ENCODE assay signal across 1 cellular context in the genomic region with DNA sequence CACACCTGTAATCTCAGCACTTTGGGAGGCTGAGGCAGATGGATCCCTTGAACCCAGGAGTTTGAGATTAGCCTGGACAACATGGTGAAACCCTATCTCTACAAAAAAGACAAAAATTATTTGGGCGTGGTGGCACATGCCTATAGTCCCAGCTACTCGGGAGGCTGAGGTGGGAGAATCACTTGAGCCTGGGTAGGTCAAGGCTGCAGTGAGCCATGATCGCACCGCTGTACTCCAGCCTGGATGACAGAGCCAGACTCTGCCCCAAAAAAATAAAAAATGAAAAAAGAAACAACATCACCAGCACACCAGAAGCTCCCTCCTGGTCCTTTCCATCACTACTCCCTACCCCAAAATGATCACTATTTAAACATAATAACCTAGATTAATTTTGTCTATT.
TF ChIP-seq lines count a peak whose summit lies in the region.

No MANE protein-coding gene starts in this region.

TF ChIP-seq in HCT116, 20 proteins besides CTCF, POLR2A, EP300 and RAD21 (continued from another document):
- TF ChIP-seq REST (IDR thresholded peaks at IDR 0.05; ENCODE audit: low read depth) (no peak), ATF3 (IDR thresholded peaks at IDR 0.05) (no peak), POLR2AphosphoS5 (IDR thresholded peaks at IDR 0.05; ENCODE audit: low read depth, low read length) (no peak), EZH2phosphoT487 (IDR thresholded peaks at IDR 0.05; ENCODE audit: borderline replicate concordance) (no peak), CEBPB (IDR thresholded peaks at IDR 0.05; ENCODE audit: low read depth) (no peak), FOSL1 (IDR thresholded peaks at IDR 0.05; ENCODE audit: low read depth) (no peak), CBX3 (IDR thresholded peaks at IDR 0.05; ENCODE audit: low read depth) (no peak), YY1 (IDR thresholded peaks at IDR 0.05; ENCODE audit: extremely low read depth, insufficient replicate concordance, low read depth, low read length) (no peak), SRF (IDR thresholded peaks at IDR 0.05; ENCODE audit: low read depth) (no peak), EZH2 (IDR thresholded peaks at IDR 0.05) (no peak)
